Comparison of ENCODE assay signal across 8 cellular contexts in the genomic region with DNA sequence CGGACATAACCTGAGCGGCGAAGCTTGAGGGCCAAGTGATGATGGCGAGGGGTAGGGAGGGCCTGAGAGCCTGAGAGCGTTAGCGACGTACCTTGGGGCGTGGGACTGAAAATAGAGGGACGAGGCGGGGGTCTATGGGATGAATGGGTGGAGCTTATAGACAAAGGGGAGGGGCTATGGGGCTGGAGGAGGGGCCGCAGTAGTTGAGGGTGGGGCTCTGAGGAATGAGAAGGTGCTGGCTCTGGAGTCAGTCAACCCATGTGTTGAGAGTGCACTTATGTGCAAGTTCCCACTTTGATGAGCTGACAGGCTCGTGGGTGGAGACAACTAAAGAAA.
DNase-seq lines count a peak whose midpoint lies in the region; ATAC-seq and TF ChIP-seq lines count a peak whose summit lies in the region.

No MANE protein-coding gene starts in this region.

- H3K9me3 ChIP-seq in effector memory CD4-positive, alpha-beta T cell (ENCODE audit: control insufficient read depth, low read length): no peaks in the 10 kb centered on the region
- H3K9me3 ChIP-seq in mucosa of rectum (ENCODE audit: control insufficient read depth in 2 of 2, low read length in 2 of 2): no peaks in the 10 kb centered on the region

- no peaks in the 10 kb centered on the region for H3K36me3 ChIP-seq in KMS-11 (ENCODE audit: insufficient read depth)
- no peaks in the 10 kb centered on the region for H3K36me3 ChIP-seq in effector memory CD4-positive, alpha-beta T cell (ENCODE audit: control insufficient read depth, insufficient read depth, low read length)
- H3K36me3 ChIP-seq in mucosa of rectum (ENCODE audit: control insufficient read depth in 2 of 2, insufficient read depth in 2 of 2, low read length in 2 of 2): peaks cover 2 to 4% of the 10 kb centered on the region in 2 donors

- H3K4me3 ChIP-seq in KMS-11 (IDR thresholded peaks at IDR 0.05; ENCODE audit: insufficient read depth, low read depth, low read length) (no peak overlapping the region), mucosa of rectum (ENCODE audit: low read length in 2 of 2) (peak overlapping the region; percentile 76 to 77)
- H3K4me3 ChIP-seq in effector memory CD4-positive, alpha-beta T cell (ENCODE audit: insufficient read depth, low read depth, low read length, poor library complexity, severe bottlenecking): peak overlapping the region; percentile 61

- peak overlapping the region; percentile 33; the same call in 1 of the 2 replicates for H2AFZ ChIP-seq in KMS-11 (ENCODE audit: low read depth)

- peak overlapping the region; percentile 64 for H3K9ac ChIP-seq in KMS-11
- H3K9ac ChIP-seq in mucosa of rectum (ENCODE audit: low read depth in 1 of 2, low read length in 2 of 2): peak overlapping the region; percentile 54 to 90

- H3K27me3 ChIP-seq in KMS-11 (ENCODE audit: insufficient read depth, low read depth): no peaks in the 10 kb centered on the region
- H3K27me3 ChIP-seq in effector memory CD4-positive, alpha-beta T cell (replicated peaks; ENCODE audit: control insufficient read depth, insufficient read depth, low read length, poor library complexity, severe bottlenecking): no peaks in the 10 kb centered on the region
- no peaks in the 10 kb centered on the region for H3K27me3 ChIP-seq in mucosa of rectum (ENCODE audit: control insufficient read depth in 2 of 2, insufficient read depth in 2 of 2, low read length in 2 of 2)

- H3K4me1 ChIP-seq in KMS-11 (ENCODE audit: low read depth, poor library complexity, severe bottlenecking) (peaks cover 36% of the 10 kb centered on the region), mucosa of rectum (ENCODE audit: control insufficient read depth in 2 of 2, insufficient read depth in 2 of 2, low read length in 2 of 2) (peaks cover 3 to 5% of the 10 kb centered on the region in 2 donors)
- peaks cover 11% of the 10 kb centered on the region for H3K4me1 ChIP-seq in effector memory CD4-positive, alpha-beta T cell (ENCODE audit: control insufficient read depth, insufficient read depth, low read length, poor library complexity, severe bottlenecking)

- no peak for TF ChIP-seq CTCF in KMS-11 (conservative IDR thresholded peaks at IDR 0.05; ENCODE audit: low read depth, low read length)

- H3K79me2 ChIP-seq in KMS-11 (ENCODE audit: insufficient read depth, low read depth): 0 out of 2 replicates have a peak, but pooled peaks cover 4% of the 10 kb centered on the region

- H3K4me2 ChIP-seq in KMS-11: peak overlapping the region; percentile 40

- H3K27ac ChIP-seq in KMS-11: peak overlapping the region; percentile 62
- H3K27ac ChIP-seq in effector memory CD4-positive, alpha-beta T cell (ENCODE audit: insufficient read depth, low read length, poor library complexity, severe bottlenecking): peak overlapping the region; percentile 91
- H3K27ac ChIP-seq in mucosa of rectum (ENCODE audit: low read depth in 2 of 2, low read length in 2 of 2): peak overlapping the region; percentile 83 to 85

- ATAC-seq in GM21423 (IDR thresholded peaks at IDR 0.05; ENCODE audit: unreplicated experiment): peak; percentile 22

- DNase-seq in D341Med (ENCODE audit: low spot score) (peak; percentile 59), hepatic stellate cell (ENCODE audit: low spot score) (no peak)
- DNase-seq in activated CD4-positive, alpha-beta T cell treated with anti-CD3 and anti-CD28 coated beads for 4 hours: peak; percentile 48 to 53
- peak; percentile 41 to 47 (median 44) for DNase-seq in effector memory CD4-positive, alpha-beta T cell
- DNase-seq in stimulated activated naive CD4-positive, alpha-beta T cell treated with Interleukin-2 at 50 U/mL for 16 hours (lab: John Stamatoyannopoulos, UW): peak; percentile 52

- no peaks in the 10 kb centered on the region for H4K20me1 ChIP-seq in KMS-11 (ENCODE audit: insufficient read depth)
